ENCODE assay signal across 1 cellular context in the genomic region with DNA sequence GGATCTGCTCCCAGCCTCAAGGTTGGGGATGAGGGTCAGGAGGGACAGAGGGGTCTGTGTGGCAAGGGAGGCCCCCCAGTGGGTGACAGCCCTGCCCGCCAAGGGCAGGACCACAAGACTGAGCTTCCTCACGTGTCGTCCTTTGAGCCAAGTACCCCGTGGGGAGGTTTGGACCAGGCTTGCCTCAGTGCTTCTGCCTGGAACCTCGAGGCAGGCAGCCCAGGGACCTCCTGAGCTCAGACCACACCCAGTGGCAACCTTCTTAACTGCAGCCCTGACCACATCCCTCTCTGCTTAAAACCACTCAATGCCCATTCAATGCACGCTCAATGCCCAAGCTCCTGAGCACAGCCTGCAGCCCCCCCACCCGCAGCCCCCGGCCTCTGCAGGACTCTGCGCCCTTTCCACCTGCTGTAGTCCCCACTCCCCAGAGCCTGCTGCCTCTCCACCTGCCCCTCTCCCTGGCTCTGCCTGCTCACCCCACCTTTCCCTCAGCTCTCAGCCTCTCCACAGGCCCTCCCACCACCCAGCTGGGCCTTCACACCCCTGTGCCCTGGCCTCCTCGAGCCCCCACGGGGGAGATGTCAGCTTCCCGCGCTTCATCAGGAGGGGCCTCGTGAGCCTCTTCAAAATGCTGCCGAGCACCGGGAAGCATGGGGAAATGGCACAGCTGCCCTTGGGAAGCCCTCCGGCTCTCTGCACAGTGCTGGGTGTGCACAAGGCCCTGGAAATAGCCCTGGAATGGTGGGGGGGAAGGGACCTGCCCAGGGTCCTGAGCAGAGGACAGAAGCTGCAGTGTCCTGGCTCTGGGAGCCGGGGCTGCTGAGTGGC.
TF ChIP-seq lines count a peak whose summit lies in the region.

No MANE protein-coding gene starts in this region.

TF ChIP-seq in K562, 482 proteins besides CTCF, POLR2A, EP300 and RAD21 (continued from another document):
- no peak for TF ChIP-seq CHD7 (IDR thresholded peaks at IDR 0.05; ENCODE audit: low read depth, low read length)
- no peak for TF ChIP-seq GTF2F1 (IDR thresholded peaks at IDR 0.05; ENCODE audit: low read depth, low read length)
- TF ChIP-seq ZNF668 (CRISPR knock-in tag; IDR thresholded peaks at IDR 0.05), result no peak
- TF ChIP-seq, protein P1, sequence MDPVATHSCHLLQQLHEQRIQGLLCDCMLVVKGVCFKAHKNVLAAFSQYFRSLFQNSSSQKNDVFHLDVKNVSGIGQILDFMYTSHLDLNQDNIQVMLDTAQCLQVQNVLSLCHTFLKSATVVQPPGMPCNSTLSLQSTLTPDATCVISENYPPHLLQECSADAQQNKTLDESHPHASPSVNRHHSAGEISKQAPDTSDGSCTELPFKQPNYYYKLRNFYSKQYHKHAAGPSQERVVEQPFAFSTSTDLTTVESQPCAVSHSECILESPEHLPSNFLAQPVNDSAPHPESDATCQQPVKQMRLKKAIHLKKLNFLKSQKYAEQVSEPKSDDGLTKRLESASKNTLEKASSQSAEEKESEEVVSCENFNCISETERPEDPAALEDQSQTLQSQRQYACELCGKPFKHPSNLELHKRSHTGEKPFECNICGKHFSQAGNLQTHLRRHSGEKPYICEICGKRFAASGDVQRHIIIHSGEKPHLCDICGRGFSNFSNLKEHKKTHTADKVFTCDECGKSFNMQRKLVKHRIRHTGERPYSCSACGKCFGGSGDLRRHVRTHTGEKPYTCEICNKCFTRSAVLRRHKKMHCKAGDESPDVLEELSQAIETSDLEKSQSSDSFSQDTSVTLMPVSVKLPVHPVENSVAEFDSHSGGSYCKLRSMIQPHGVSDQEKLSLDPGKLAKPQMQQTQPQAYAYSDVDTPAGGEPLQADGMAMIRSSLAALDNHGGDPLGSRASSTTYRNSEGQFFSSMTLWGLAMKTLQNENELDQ (CRISPR knock-in tag; IDR thresholded peaks at IDR 0.05; ENCODE audit: borderline replicate concordance), result no peak
- TF ChIP-seq, protein P2, sequence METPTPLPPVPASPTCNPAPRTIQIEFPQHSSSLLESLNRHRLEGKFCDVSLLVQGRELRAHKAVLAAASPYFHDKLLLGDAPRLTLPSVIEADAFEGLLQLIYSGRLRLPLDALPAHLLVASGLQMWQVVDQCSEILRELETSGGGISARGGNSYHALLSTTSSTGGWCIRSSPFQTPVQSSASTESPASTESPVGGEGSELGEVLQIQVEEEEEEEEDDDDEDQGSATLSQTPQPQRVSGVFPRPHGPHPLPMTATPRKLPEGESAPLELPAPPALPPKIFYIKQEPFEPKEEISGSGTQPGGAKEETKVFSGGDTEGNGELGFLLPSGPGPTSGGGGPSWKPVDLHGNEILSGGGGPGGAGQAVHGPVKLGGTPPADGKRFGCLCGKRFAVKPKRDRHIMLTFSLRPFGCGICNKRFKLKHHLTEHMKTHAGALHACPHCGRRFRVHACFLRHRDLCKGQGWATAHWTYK (CRISPR knock-in tag; IDR thresholded peaks at IDR 0.05), result no peak
- TF ChIP-seq, protein P3, sequence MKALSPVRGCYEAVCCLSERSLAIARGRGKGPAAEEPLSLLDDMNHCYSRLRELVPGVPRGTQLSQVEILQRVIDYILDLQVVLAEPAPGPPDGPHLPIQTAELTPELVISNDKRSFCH (CRISPR knock-in tag; IDR thresholded peaks at IDR 0.05), result no peak
- TF ChIP-seq, protein P3 (tag; IDR thresholded peaks at IDR 0.05), result no peak
- TF ChIP-seq NFXL1 (CRISPR knock-in tag; IDR thresholded peaks at IDR 0.05), result no peak
- no peak for TF ChIP-seq NR2C1 (IDR thresholded peaks at IDR 0.05)
- no peak for TF ChIP-seq NR2C1 (tag; IDR thresholded peaks at IDR 0.05)
- no peak for TF ChIP-seq ZNF561 (CRISPR knock-in tag; conservative IDR thresholded peaks at IDR 0.05)
- no peak for TF ChIP-seq HDAC2 (IDR thresholded peaks at IDR 0.05)
- TF ChIP-seq RBM17 (IDR thresholded peaks at IDR 0.05; ENCODE audit: borderline replicate concordance, low read depth, low read length), result no peak
- no peak for TF ChIP-seq PRMT5 (CRISPR knock-in tag; IDR thresholded peaks at IDR 0.05)
- no peak for TF ChIP-seq CHD2 (IDR thresholded peaks at IDR 0.05; ENCODE audit: low read depth, low read length)
- TF ChIP-seq ARID3B (CRISPR knock-in tag; IDR thresholded peaks at IDR 0.05; ENCODE audit: borderline replicate concordance), result no peak
- TF ChIP-seq L3MBTL2 (IDR thresholded peaks at IDR 0.05), result no peak
TF ChIP-seq in K562: peak in this region for 0.
